ENCODE assay signal across 9 cellular contexts in the genomic region with DNA sequence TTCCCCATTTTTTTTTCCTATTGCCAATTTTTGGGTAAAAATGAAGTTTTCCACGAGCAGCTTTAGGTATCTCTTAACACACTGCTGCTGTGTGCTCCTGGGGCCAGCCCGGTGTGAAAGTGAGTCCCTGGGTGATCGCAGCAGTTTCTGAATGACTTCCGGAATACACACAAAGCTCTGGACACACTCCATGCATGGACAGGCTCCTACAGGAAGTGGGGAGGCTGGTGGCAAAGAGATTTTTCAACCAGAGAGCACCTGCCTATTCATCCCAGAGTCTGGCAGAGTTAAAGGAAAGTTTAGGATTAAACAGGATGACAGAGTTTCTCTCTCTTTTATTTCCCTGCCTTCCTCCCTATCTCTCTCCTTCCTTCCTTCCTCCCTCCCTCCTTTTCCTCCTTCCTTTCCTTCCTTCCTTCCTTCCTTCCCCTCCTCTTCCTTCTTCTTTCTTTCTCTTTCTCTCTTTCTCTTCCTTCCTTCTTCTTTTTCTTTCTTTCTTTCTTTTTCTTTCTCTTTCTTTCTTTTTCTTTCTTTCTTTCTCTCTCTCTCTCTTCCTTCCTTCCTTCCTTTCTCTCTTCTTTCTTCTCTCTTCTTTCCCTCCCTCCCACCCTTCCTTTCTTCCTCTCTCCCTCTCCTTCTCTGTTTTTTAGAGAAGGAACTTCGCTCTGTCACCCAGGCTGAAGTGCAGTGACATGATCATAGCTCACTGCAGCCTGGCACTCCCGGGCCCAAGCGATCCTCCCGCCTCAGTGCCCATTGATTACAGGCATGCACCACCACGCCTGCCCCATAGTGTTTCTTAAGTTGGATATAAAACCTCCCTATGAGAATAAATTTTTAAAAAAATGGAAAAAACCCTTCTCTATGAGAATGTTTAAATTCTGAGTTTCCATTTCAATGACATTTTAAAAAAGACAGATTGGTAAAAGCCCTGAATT. TPM values are rescaled to one million over a fixed set of nuclear protein-coding genes. Genes with fewer than 3 reads are reported as not detected.
A peak's percentile ranks its signal among the peaks of the same experiment; 100 is the strongest.
DNase-seq lines count a peak whose midpoint lies in the region; ATAC-seq, FAIRE-seq and TF ChIP-seq lines count a peak whose summit lies in the region.
"Had no signal": no experiment of that assay in that cellular context is flagged by ENCODE, and none has a peak within 500 bp of the region (broad histone marks: within the 10 kb centered on the region; RNA-seq: fewer than 3 reads in every experiment).

No MANE protein-coding gene starts in this region.

- H3K27me3 ChIP-seq in mucosa of stomach (ENCODE audit: control insufficient read depth, insufficient read depth, low read length): no peaks in the 10 kb centered on the region

- peaks cover 10% of the 10 kb centered on the region for H3K4me1 ChIP-seq in mucosa of stomach (ENCODE audit: control insufficient read depth, insufficient read depth, low read length)

- no peak overlapping the region for H3K4me3 ChIP-seq in mucosa of stomach (ENCODE audit: low read length)

- H3K9ac ChIP-seq in mucosa of stomach (ENCODE audit: low read length): peak overlapping the region; percentile 43

- DNase-seq in GM12892 (ENCODE audit: insufficient read length) (no peak), NCI-H510A treated with DMSO at 0.1 percent for 48 hours (lab: John Stamatoyannopoulos, UW) (peak; percentile 35), nucleus accumbens (lab: John Stamatoyannopoulos, UW) (no peak), urothelium cell line (ENCODE audit: low spot score) (no peak)
- DNase-seq in stimulated activated CD8-positive, alpha-beta memory T cell treated with anti-CD3 and anti-CD28 coated beads, Interleukin-4, amount 100 ng/mL, for 48 hours: no peak
- DNase-seq in activated CD4-positive, alpha-beta T cell treated with anti-CD3 and anti-CD28 coated beads, Interleukin-2, amount 50 U/mL, for 4 hours: no peak
- DNase-seq: GF-D8 had no signal

- no peaks in the 10 kb centered on the region for H3K36me3 ChIP-seq in mucosa of stomach (ENCODE audit: control insufficient read depth, insufficient read depth, low read length)

- ATAC-seq in GM21786 (IDR thresholded peaks at IDR 0.05; ENCODE audit: unreplicated experiment): peak; percentile 83

- no peak for TF ChIP-seq POLR2A in GM12892 (IDR thresholded peaks at IDR 0.05; ENCODE audit: low read depth, low read length)

- FAIRE-seq in GM12892 (lab: Jason Lieb, UNC): peak; percentile 78
- no peak for FAIRE-seq in urothelium cell line (lab: Jason Lieb, UNC)

- H3K9me3 ChIP-seq in mucosa of stomach (ENCODE audit: control insufficient read depth, low read length): no peaks in the 10 kb centered on the region

RNA-seq across cellular contexts. Expression of gene UBTD2, which starts 38.7 kb away (rescaled TPM):
- polyA plus RNA-seq in GM12892 (2012; ENCODE audit: missing spikeins): 17.7 TPM
